In genomic region chr4:124111922-124112321, GRCh38 we compare ENCODE assay signal across 9 cellular contexts.
DNase-seq lines count a peak whose midpoint lies in the region; ATAC-seq and TF ChIP-seq lines count a peak whose summit lies in the region.
"Had no signal": no experiment of that assay in that cellular context is flagged by ENCODE, and none has a peak within 500 bp of the region (broad histone marks: within the 10 kb centered on the region; RNA-seq: fewer than 3 reads in every experiment).

No MANE protein-coding gene starts in this region.

- H3K36me3 ChIP-seq in breast epithelium, result no peaks in the 10 kb centered on the region

- no peaks in the 10 kb centered on the region for H3K9me3 ChIP-seq in breast epithelium

- no peaks in the 10 kb centered on the region for H3K27me3 ChIP-seq in breast epithelium

- DNase-seq in G401 (ENCODE audit: low spot score), result peak; percentile 62
- DNase-seq in NCI-H460 (ENCODE audit: extremely low read depth, low read depth), result peak; percentile 40
- no peak for DNase-seq in breast epithelium (ENCODE audit: low spot score in 2 of 2)
- peak; percentile 92 for DNase-seq in left kidney (ENCODE audit: low read depth, low spot score)
- DNase-seq in activated CD4-positive, alpha-beta T cell treated with anti-CD3 and anti-CD28 coated beads, Interleukin-2, amount 50 U/mL, for 1 hour, result no peak
- DNase-seq in posterior cingulate gyrus, result no peak
- DNase-seq: activated B cell treated with CpG ODN at 0.5 μM for 24 hours had no signal

- no peaks in the 10 kb centered on the region for H3K4me1 ChIP-seq in breast epithelium

- peak; percentile 52 to 78 (median 61) for TF ChIP-seq CTCF in breast epithelium (IDR thresholded peaks at IDR 0.05)

- ATAC-seq in HG02678 (IDR thresholded peaks at IDR 0.05; ENCODE audit: unreplicated experiment) (peak; percentile 53), GM21825 (IDR thresholded peaks at IDR 0.05; ENCODE audit: unreplicated experiment) (no peak)

- H3K27ac ChIP-seq in breast epithelium, result no peak overlapping the region

- intact Hi-C loops in breast epithelium (cut with DNase I; ENCODE audit: low total_unique reads) (no loop called here), posterior cingulate gyrus (cut with DNase I) (loop anchor here (10.0 kb wide), 2 partner anchors 717 to 987 kb away; partner anchors contain the start of gene SPRY1)

- in situ Hi-C loops in G401 (cut with HindIII; ENCODE audit: low sequenced_read_pairs), result no loop called here

- H3K4me3 ChIP-seq in breast epithelium, result no peak overlapping the region

- no peak for TF ChIP-seq POLR2A in breast epithelium (IDR thresholded peaks at IDR 0.05)

Comparison
In these comparisons a context has a peak if more than half of its experiments do, and no peak if none do; other contexts are left out.
1. DNase-seq: peak in G401 (single experiment), NCI-H460 (single experiment) and left kidney (single experiment); none in breast epithelium (0 of 2), activated CD4-positive, alpha-beta T cell treated with anti-CD3 and anti-CD28 coated beads, Interleukin-2, amount 50 U/mL, for 1 hour (single experiment) and posterior cingulate gyrus (0 of 10).